In genomic region chr7:36084485-36085091, GRCh38 we compare ENCODE assay signal across 9 cellular contexts.
DNase-seq lines count a peak whose midpoint lies in the region; ATAC-seq, FAIRE-seq and TF ChIP-seq lines count a peak whose summit lies in the region.
"Had no signal": no experiment of that assay in that cellular context is flagged by ENCODE, and none has a peak within 500 bp of the region (broad histone marks: within the 10 kb centered on the region; RNA-seq: fewer than 3 reads in every experiment).

No MANE protein-coding gene starts in this region.

- H3K36me3 ChIP-seq in left ventricle myocardium inferior: no peaks in the 10 kb centered on the region
- no peaks in the 10 kb centered on the region for H3K36me3 ChIP-seq in small intestine (ENCODE audit: control insufficient read depth in 2 of 2, insufficient read depth in 2 of 2, low read length in 2 of 2)

- ATAC-seq in GM21367 (IDR thresholded peaks at IDR 0.05; ENCODE audit: unreplicated experiment) (no peak), HG02610 (IDR thresholded peaks at IDR 0.05; ENCODE audit: unreplicated experiment) (no peak)

- no peaks in the 10 kb centered on the region for H3K27me3 ChIP-seq in left ventricle myocardium inferior (ENCODE audit: low read depth)
- no peaks in the 10 kb centered on the region for H3K27me3 ChIP-seq in small intestine (ENCODE audit: control insufficient read depth in 2 of 2, insufficient read depth in 2 of 2, low read length in 2 of 2)

- H3K9me3 ChIP-seq in left ventricle myocardium inferior (replicated peaks) (peaks cover 5% of the 10 kb centered on the region), small intestine (ENCODE audit: control insufficient read depth, low read depth) (no peaks in the 10 kb centered on the region)

- H3K4me1 ChIP-seq in left ventricle myocardium inferior (peaks cover 18% of the 10 kb centered on the region), small intestine (ENCODE audit: control insufficient read depth in 2 of 2, insufficient read depth in 1 of 2, low read depth in 1 of 2, low read length in 1 of 2) (peaks cover 0 to 6% of the 10 kb centered on the region in 2 donors)

- CTCF ChIA-PET in activated CD4-positive, alpha-beta T cell treated with anti-CD3 and anti-CD28 coated beads, Interleukin-2, amount 10 ng/mL, durations not matched to agents 7 days and 5 days (lab: Charles Lee): no interaction called here

- DNase-seq in HT-29 (ENCODE audit: low spot score): peak; percentile 88
- DNase-seq in SK-MEL-5 (ENCODE audit: low read depth, low spot score): peak; percentile 39
- no peak for DNase-seq in left ventricle myocardium inferior
- peak; percentile 90 for DNase-seq in small intestine
- DNase-seq in activated CD4-positive, alpha-beta T cell treated with anti-CD3 and anti-CD28 coated beads, Interleukin-2, amount 10 ng/mL, durations not matched to agents 7 days and 5 days: no peak
- DNase-seq in NCI-H1930 (lab: John Stamatoyannopoulos, UW): no peak

- H3K27ac ChIP-seq in left ventricle myocardium inferior (replicated peaks) (no peak overlapping the region), small intestine (ENCODE audit: low read depth in 1 of 2, low read length in 1 of 2) (no peak overlapping the region)

- WGBS in small intestine, 3 donors: 69 to 75% (median 74%) methylated on average over 26 of the region's 26 CpGs

- TF ChIP-seq CTCF in left ventricle myocardium inferior (IDR thresholded peaks at IDR 0.05; ENCODE audit: borderline replicate concordance): peak; percentile 56

- no peak overlapping the region for H3K27ac Mint-ChIP-seq in activated CD4-positive, alpha-beta T cell treated with anti-CD3 and anti-CD28 coated beads, Interleukin-2, amount 10 ng/mL, durations not matched to agents 7 days and 5 days

- intact Hi-C loops in left ventricle myocardium inferior (cut with micrococcal nuclease): no loop called here

- no peak overlapping the region for H3K4me3 Mint-ChIP-seq in activated CD4-positive, alpha-beta T cell treated with anti-CD3 and anti-CD28 coated beads, Interleukin-2, amount 10 ng/mL, durations not matched to agents 7 days and 5 days
- H3K4me3 Mint-ChIP-seq: central memory CD8-positive, alpha-beta T cell had no signal

- H3K4me3 ChIP-seq in left ventricle myocardium inferior (no peak overlapping the region), small intestine (ENCODE audit: low read depth in 1 of 2, low read length in 2 of 2) (no peak overlapping the region)

- POLR2A ChIA-PET in activated CD4-positive, alpha-beta T cell treated with anti-CD3 and anti-CD28 coated beads, Interleukin-2, amount 10 ng/mL, durations not matched to agents 7 days and 5 days (lab: Charles Lee): no interaction called here

- H3K27me3 Mint-ChIP-seq in activated CD4-positive, alpha-beta T cell treated with anti-CD3 and anti-CD28 coated beads, Interleukin-2, amount 10 ng/mL, durations not matched to agents 7 days and 5 days: peaks cover 2% of the 10 kb centered on the region

- H3K36me3 Mint-ChIP-seq in activated CD4-positive, alpha-beta T cell treated with anti-CD3 and anti-CD28 coated beads, Interleukin-2, amount 10 ng/mL, durations not matched to agents 7 days and 5 days (ENCODE audit: low read depth): no peaks in the 10 kb centered on the region

- no peaks in the 10 kb centered on the region for H3K4me1 Mint-ChIP-seq in activated CD4-positive, alpha-beta T cell treated with anti-CD3 and anti-CD28 coated beads, Interleukin-2, amount 10 ng/mL, durations not matched to agents 7 days and 5 days
- H3K4me1 Mint-ChIP-seq: central memory CD8-positive, alpha-beta T cell had no signal

- FAIRE-seq in small intestine (lab: Jason Lieb, UNC): no peak

- in situ Hi-C loops in SK-MEL-5 (cut with HindIII; ENCODE audit: low pct_unique_long_range_greater_than_20kb, low sequenced_read_pairs): no loop called here

- peaks cover 4% of the 10 kb centered on the region for H3K9me3 Mint-ChIP-seq in activated CD4-positive, alpha-beta T cell treated with anti-CD3 and anti-CD28 coated beads, Interleukin-2, amount 10 ng/mL, durations not matched to agents 7 days and 5 days
- H3K9me3 Mint-ChIP-seq: central memory CD8-positive, alpha-beta T cell had no signal

Comparison
In these comparisons a context has a peak if more than half of its experiments do, and no peak if none do; other contexts are left out.
1. DNase-seq: peak in HT-29 (single experiment), SK-MEL-5 (single experiment) and small intestine (single experiment); none in left ventricle myocardium inferior (single experiment), activated CD4-positive, alpha-beta T cell treated with anti-CD3 and anti-CD28 coated beads, Interleukin-2, amount 10 ng/mL, durations not matched to agents 7 days and 5 days (single experiment) and NCI-H1930 (0 of 2).